ENCODE assay signal across 29 cellular contexts in the genomic region with DNA sequence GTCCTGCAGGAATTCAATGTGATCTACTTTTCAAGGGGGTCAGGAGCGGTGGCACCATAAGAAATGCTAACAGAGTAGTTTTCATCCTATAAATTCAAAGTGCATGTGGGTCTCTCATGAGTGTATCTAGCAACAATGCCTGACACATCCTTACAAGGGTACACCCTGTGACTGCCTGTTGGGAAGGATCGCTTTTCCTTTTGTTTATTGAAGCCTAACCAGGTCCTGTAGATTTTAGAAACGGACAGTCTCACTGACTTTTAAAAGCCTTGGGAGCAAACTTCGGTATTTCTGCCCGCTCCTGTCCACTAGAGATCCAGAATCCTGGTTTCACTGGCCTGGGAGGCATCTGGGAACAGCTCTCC.
DNase-seq lines count a peak whose midpoint lies in the region; FAIRE-seq and TF ChIP-seq lines count a peak whose summit lies in the region.
"Had no signal": no experiment of that assay in that cellular context is flagged by ENCODE, and none has a peak within 500 bp of the region (broad histone marks: within the 10 kb centered on the region; RNA-seq: fewer than 3 reads in every experiment).

No MANE protein-coding gene starts in this region.

- peak overlapping the region; percentile 93 for H3K27ac ChIP-seq in astrocyte (ENCODE audit: low read depth, low read length)
- H3K27ac ChIP-seq in muscle layer of duodenum (ENCODE audit: low read length), result peak overlapping the region; percentile 16
- H3K27ac ChIP-seq in adrenal gland, result no peak overlapping the region
- H3K27ac ChIP-seq: 22Rv1, suprapubic skin had no signal

- H3K36me3 Mint-ChIP-seq in activated CD4-positive, alpha-beta T cell treated with anti-CD3 and anti-CD28 coated beads, Interleukin-2, amount 10 ng/mL, durations not matched to agents 24 days and 14 days (ENCODE audit: low read depth), result peaks cover 94% of the 10 kb centered on the region
- peaks cover 39% of the 10 kb centered on the region for H3K36me3 Mint-ChIP-seq in activated CD4-positive, alpha-beta T cell treated with anti-CD3 and anti-CD28 coated beads, Interleukin-2, amount 10 ng/mL, durations not matched to agents 7 days and 5 days (ENCODE audit: low read depth)
- peaks cover 70% of the 10 kb centered on the region for H3K36me3 Mint-ChIP-seq in astrocyte (ENCODE audit: low read depth, unreplicated experiment)
- H3K36me3 Mint-ChIP-seq: natural killer cell treated with Interleukin-12 subunit alpha and Interleukin-12 subunit beta and Interleukin-15 and Interleukin-18, amount 100 ng/mL, for 72 hours; stimulated activated memory B cell treated with anti-CD40 and anti-IgM and Interleukin-4, amounts not matched to agents 10 μg/mL and 1 μg/mL and 100 μg/mL, for 72 hours had no signal

- no peaks in the 10 kb centered on the region for H3K9me3 Mint-ChIP-seq in activated CD4-positive, alpha-beta T cell treated with anti-CD3 and anti-CD28 coated beads, Interleukin-2, amount 10 ng/mL, durations not matched to agents 24 days and 14 days
- no peaks in the 10 kb centered on the region for H3K9me3 Mint-ChIP-seq in activated CD4-positive, alpha-beta T cell treated with anti-CD3 and anti-CD28 coated beads, Interleukin-2, amount 10 ng/mL, durations not matched to agents 7 days and 5 days
- H3K9me3 Mint-ChIP-seq in astrocyte (ENCODE audit: unreplicated experiment), result no peaks in the 10 kb centered on the region
- H3K9me3 Mint-ChIP-seq: CD4-positive, CD25-positive, alpha-beta regulatory T cell; dendritic cell treated with granulocyte-macrophage colony-stimulating factor and Interleukin-4, amounts not matched to agents 40 ng/mL and 50 ng/mL, for 4 days; natural killer cell treated with Interleukin-12 subunit alpha and Interleukin-12 subunit beta and Interleukin-15 and Interleukin-18, amount 100 ng/mL, for 72 hours; stimulated activated memory B cell treated with anti-CD40 and anti-IgM and Interleukin-4, amounts not matched to agents 10 μg/mL and 1 μg/mL and 100 μg/mL, for 72 hours had no signal

- no peaks in the 10 kb centered on the region for H4K20me1 ChIP-seq in astrocyte (ENCODE audit: insufficient read depth, low read length)

- peak overlapping the region; percentile 79 for H3K9ac ChIP-seq in astrocyte (ENCODE audit: low read length)
- H3K9ac ChIP-seq: SK-N-SH had no signal

- DNase-seq in activated CD4-positive, alpha-beta T cell treated with anti-CD3 and anti-CD28 coated beads, Interleukin-2, amount 10 ng/mL, durations not matched to agents 24 days and 14 days, result no peak
- no peak for DNase-seq in activated CD4-positive, alpha-beta T cell treated with anti-CD3 and anti-CD28 coated beads, Interleukin-2, amount 10 ng/mL, durations not matched to agents 7 days and 5 days
- DNase-seq in astrocyte (ENCODE audit: low read depth), result no peak
- no peak for DNase-seq in stimulated activated CD4-positive, alpha-beta T cell treated with anti-CD3 and anti-CD28 coated beads, Interleukin-4, amount 100 ng/mL, for 4 hours
- no peak for DNase-seq in SK-N-DZ (ENCODE audit: low spot score)
- no peak for DNase-seq in NAMALWA (ENCODE audit: low spot score)
- DNase-seq in adrenal gland, result no peak
- DNase-seq: activated gamma-delta T cell treated with Interleukin-2 at 50 U/mL for 16 hours; activated T-cell treated with anti-CD3 and anti-CD28 coated beads for 4 hours; CD4-positive, CD25-positive, alpha-beta regulatory T cell; islet precursor cell; KG1; midbrain; MM.1S; NCI-H1436; NCI-H2107; RPMI8226; SK-N-SH; stimulated activated CD4-positive, alpha-beta T cell treated with anti-CD3 and anti-CD28 coated beads, Interleukin-4, amount 100 ng/mL, for 1 hour had no signal

- peaks cover 52% of the 10 kb centered on the region for H3K4me1 Mint-ChIP-seq in activated CD4-positive, alpha-beta T cell treated with anti-CD3 and anti-CD28 coated beads, Interleukin-2, amount 10 ng/mL, durations not matched to agents 24 days and 14 days
- H3K4me1 Mint-ChIP-seq in activated CD4-positive, alpha-beta T cell treated with anti-CD3 and anti-CD28 coated beads, Interleukin-2, amount 10 ng/mL, durations not matched to agents 7 days and 5 days, result peaks cover 16% of the 10 kb centered on the region
- H3K4me1 Mint-ChIP-seq in astrocyte (ENCODE audit: low read depth, unreplicated experiment), result peaks cover 49% of the 10 kb centered on the region

- peaks cover 57% of the 10 kb centered on the region for H3K4me1 ChIP-seq in astrocyte (ENCODE audit: insufficient read depth, low read length)
- peaks cover 12 to 16% of the 10 kb centered on the region in 2 donors for H3K4me1 ChIP-seq in muscle layer of duodenum (ENCODE audit: control insufficient read depth in 1 of 2, insufficient read depth in 2 of 2, low read length in 2 of 2)
- peaks cover 0 to 5% of the 10 kb centered on the region in 2 donors for H3K4me1 ChIP-seq in adrenal gland (replicated peaks in 1 of 2)
- H3K4me1 ChIP-seq: HAP-1 had no signal

- peak overlapping the region; percentile 37 for H3K27ac Mint-ChIP-seq in activated CD4-positive, alpha-beta T cell treated with anti-CD3 and anti-CD28 coated beads, Interleukin-2, amount 10 ng/mL, durations not matched to agents 24 days and 14 days
- H3K27ac Mint-ChIP-seq in activated CD4-positive, alpha-beta T cell treated with anti-CD3 and anti-CD28 coated beads, Interleukin-2, amount 10 ng/mL, durations not matched to agents 7 days and 5 days, result no peak overlapping the region
- peak overlapping the region; percentile 78 for H3K27ac Mint-ChIP-seq in astrocyte (ENCODE audit: unreplicated experiment)
- H3K27ac Mint-ChIP-seq: dendritic cell treated with granulocyte-macrophage colony-stimulating factor and Interleukin-4, amounts not matched to agents 40 ng/mL and 50 ng/mL, for 4 days; natural killer cell treated with Interleukin-12 subunit alpha and Interleukin-12 subunit beta and Interleukin-15 and Interleukin-18, amount 100 ng/mL, for 72 hours; stimulated activated memory B cell treated with anti-CD40 and anti-IgM and Interleukin-4, amounts not matched to agents 10 μg/mL and 1 μg/mL and 100 μg/mL, for 72 hours had no signal

- H3K36me3 ChIP-seq in astrocyte (ENCODE audit: insufficient read depth, low read length) (peaks cover 79% of the 10 kb centered on the region), muscle layer of duodenum (ENCODE audit: control insufficient read depth in 1 of 2, insufficient read depth in 2 of 2, low read length in 2 of 2) (peaks cover 26 to 31% of the 10 kb centered on the region in 2 donors), adrenal gland (replicated peaks in 1 of 2) (peaks cover 0 to 16% of the 10 kb centered on the region in 2 donors)
- H3K36me3 ChIP-seq: HAP-1 had no signal

- no peak for TF ChIP-seq POLR2A in adrenal gland (IDR thresholded peaks at IDR 0.05)

- peaks cover 50% of the 10 kb centered on the region for H3K79me2 ChIP-seq in astrocyte (ENCODE audit: insufficient read depth, low read length)

- 89 to 99% (median 96%) methylated on average over 5 of the region's 5 CpGs for WGBS in adrenal gland, 4 donors

- CTCF ChIA-PET in activated CD4-positive, alpha-beta T cell treated with anti-CD3 and anti-CD28 coated beads, Interleukin-2, amount 10 ng/mL, durations not matched to agents 7 days and 5 days (lab: Charles Lee), result interaction anchor here (1.4 kb wide), 2 partner anchors 11 to 14 kb away, joined by 5 read pairs; no protein-coding TSS in a partner anchor

- POLR2A ChIA-PET in activated CD4-positive, alpha-beta T cell treated with anti-CD3 and anti-CD28 coated beads, Interleukin-2, amount 10 ng/mL, durations not matched to agents 7 days and 5 days (lab: Charles Lee), result no interaction called here

- H3K27me3 Mint-ChIP-seq in activated CD4-positive, alpha-beta T cell treated with anti-CD3 and anti-CD28 coated beads, Interleukin-2, amount 10 ng/mL, durations not matched to agents 24 days and 14 days, result no peaks in the 10 kb centered on the region
- no peaks in the 10 kb centered on the region for H3K27me3 Mint-ChIP-seq in activated CD4-positive, alpha-beta T cell treated with anti-CD3 and anti-CD28 coated beads, Interleukin-2, amount 10 ng/mL, durations not matched to agents 7 days and 5 days
- no peaks in the 10 kb centered on the region for H3K27me3 Mint-ChIP-seq in astrocyte (ENCODE audit: low read depth, unreplicated experiment)
- H3K27me3 Mint-ChIP-seq: CD4-positive, CD25-positive, alpha-beta regulatory T cell; dendritic cell treated with granulocyte-macrophage colony-stimulating factor and Interleukin-4, amounts not matched to agents 40 ng/mL and 50 ng/mL, for 4 days; natural killer cell treated with Interleukin-12 subunit alpha and Interleukin-12 subunit beta and Interleukin-15 and Interleukin-18, amount 100 ng/mL, for 72 hours had no signal

- FAIRE-seq in astrocyte (lab: Jason Lieb, UNC), result no peak
- FAIRE-seq: bronchial epithelial cell, D721Med, endometrium had no signal

- H3K4me2 ChIP-seq in astrocyte (ENCODE audit: low read length), result peak overlapping the region; percentile 62
- H3K4me2 ChIP-seq: SK-N-SH had no signal

- H3K9me3 ChIP-seq in astrocyte (ENCODE audit: insufficient read depth, low read depth, low read length), result no peaks in the 10 kb centered on the region
- H3K9me3 ChIP-seq in muscle layer of duodenum (ENCODE audit: control insufficient read depth in 1 of 2, low read length in 2 of 2), result no peaks in the 10 kb centered on the region
- H3K9me3 ChIP-seq in adrenal gland (replicated peaks in 1 of 3), result no peaks in the 10 kb centered on the region
- H3K9me3 ChIP-seq: HAP-1, SK-N-SH, suprapubic skin had no signal

- no peaks in the 10 kb centered on the region for H3K27me3 ChIP-seq in astrocyte (ENCODE audit: insufficient read depth, low read length)
- no peaks in the 10 kb centered on the region for H3K27me3 ChIP-seq in muscle layer of duodenum (ENCODE audit: low read depth, low read length)
- no peaks in the 10 kb centered on the region for H3K27me3 ChIP-seq in adrenal gland
- H3K27me3 ChIP-seq: suprapubic skin had no signal

- no peak for TF ChIP-seq CTCF in astrocyte (IDR thresholded peaks at IDR 0.05; ENCODE audit: insufficient read depth, low read depth, low read length)
- TF ChIP-seq CTCF in adrenal gland (IDR thresholded peaks at IDR 0.05), result no peak

- H3K4me3 Mint-ChIP-seq in activated CD4-positive, alpha-beta T cell treated with anti-CD3 and anti-CD28 coated beads, Interleukin-2, amount 10 ng/mL, durations not matched to agents 24 days and 14 days, result no peak overlapping the region
- no peak overlapping the region for H3K4me3 Mint-ChIP-seq in activated CD4-positive, alpha-beta T cell treated with anti-CD3 and anti-CD28 coated beads, Interleukin-2, amount 10 ng/mL, durations not matched to agents 7 days and 5 days
- no peak overlapping the region for H3K4me3 Mint-ChIP-seq in astrocyte (ENCODE audit: unreplicated experiment)
- H3K4me3 Mint-ChIP-seq: CD4-positive, CD25-positive, alpha-beta regulatory T cell; dendritic cell treated with granulocyte-macrophage colony-stimulating factor and Interleukin-4, amounts not matched to agents 40 ng/mL and 50 ng/mL, for 4 days; natural killer cell treated with Interleukin-12 subunit alpha and Interleukin-12 subunit beta and Interleukin-15 and Interleukin-18, amount 100 ng/mL, for 72 hours; stimulated activated memory B cell treated with anti-CD40 and anti-IgM and Interleukin-4, amounts not matched to agents 10 μg/mL and 1 μg/mL and 100 μg/mL, for 72 hours had no signal

- H3K4me3 ChIP-seq in astrocyte (ENCODE audit: insufficient read depth, low read depth, low read length) (no peak overlapping the region), muscle layer of duodenum (ENCODE audit: low read depth in 1 of 2, low read length in 2 of 2) (no peak overlapping the region), adrenal gland (no peak overlapping the region)
- H3K4me3 ChIP-seq: HAP-1, suprapubic skin had no signal

- intact Hi-C loops in activated CD4-positive, alpha-beta T cell treated with anti-CD3 and anti-CD28 coated beads, Interleukin-2, amount 10 ng/mL, durations not matched to agents 24 days and 14 days (cut with micrococcal nuclease), result no loop called here
- intact Hi-C loops in adrenal gland (cut with DNase I), result no loop called here

- H2AFZ ChIP-seq in astrocyte (ENCODE audit: low read depth, low read length), result no peak overlapping the region

Comparison
In these comparisons a context has a peak if more than half of its experiments do, and no peak if none do; other contexts are left out.
1. H3K27ac ChIP-seq: peak in astrocyte (single experiment) and muscle layer of duodenum (single experiment); none in adrenal gland (0 of 5).